ENCODE assay signal across 25 cellular contexts in genomic region chr19:50451223-50451534, GRCh38. TPM values are rescaled to one million over a fixed set of nuclear protein-coding genes. Genes with fewer than 3 reads are reported as not detected.
"Had no signal": no experiment of that assay in that cellular context is flagged by ENCODE, and none has a peak within 500 bp of the region (broad histone marks: within the 10 kb centered on the region; RNA-seq: fewer than 3 reads in every experiment).

No MANE protein-coding gene starts in this region.

- H3K4me3 Mint-ChIP-seq: naive thymus-derived CD8-positive, alpha-beta T cell had no signal

- DNase-seq: cortex of kidney; dorsolateral prefrontal cortex; effector CD8-positive, alpha-beta T cell; gastrocnemius medialis; heart right ventricle; hypothalamus; islet precursor cell; mammary epithelial cell; mucosa of descending colon; naive thymus-derived CD8-positive, alpha-beta T cell; sigmoid colon; stimulated activated CD4-positive, alpha-beta T cell treated with anti-CD3 and anti-CD28 coated beads, Interleukin-2, amount 100 ng/mL, for 24 hours; stimulated activated naive CD4-positive, alpha-beta T cell; stomach; substantia nigra; transverse colon had no signal

- H3K36me3 Mint-ChIP-seq: naive thymus-derived CD8-positive, alpha-beta T cell had no signal

- H3K4me3 ChIP-seq: dorsolateral prefrontal cortex, gastrocnemius medialis, heart right ventricle, mucosa of descending colon, sigmoid colon, skin epidermis, stomach, thoracic aorta, transverse colon had no signal

- ATAC-seq: esophagus mucosa; gastrocnemius medialis; heart right ventricle; left lobe of liver; mucosa of descending colon; naive thymus-derived CD8-positive, alpha-beta T cell had no signal

- H3K27me3 ChIP-seq: gastrocnemius medialis had no signal

- H3K9me3 ChIP-seq: gastrocnemius medialis, mucosa of descending colon, sigmoid colon, stomach, thoracic aorta, transverse colon had no signal

- H3K27ac ChIP-seq: dorsolateral prefrontal cortex, heart right ventricle, sigmoid colon, skin epidermis, stomach, thoracic aorta, transverse colon had no signal

- H3K36me3 ChIP-seq: gastrocnemius medialis, heart right ventricle, sigmoid colon, stomach, thoracic aorta, transverse colon had no signal

- H3K4me1 ChIP-seq: gastrocnemius medialis, heart right ventricle, sigmoid colon, stomach, transverse colon had no signal

RNA-seq across cellular contexts. Expression of gene MYBPC2, which starts 18.5 kb away (rescaled TPM):
- total RNA-seq: left lobe of liver; mammary epithelial cell; naive thymus-derived CD8-positive, alpha-beta T cell; osteocyte; pulmonary artery endothelial cell; sigmoid colon; stomach had no signal
- polyA plus RNA-seq: fibroblast of lung; mammary epithelial cell; naive thymus-derived CD8-positive, alpha-beta T cell; neural cell had no signal

RNA-seq across cellular contexts. Expression of gene GARIN5A, which starts 25.5 kb away (rescaled TPM):
- total RNA-seq: pulmonary artery endothelial cell had no signal

RNA-seq across cellular contexts. Expression of gene SPIB, which starts 32.4 kb away (rescaled TPM):
- total RNA-seq: fibroblast of lung, left lobe of liver, lower leg skin, mammary epithelial cell, osteocyte, pulmonary artery endothelial cell, thoracic aorta had no signal
- polyA plus RNA-seq: fibroblast of lung, neural cell had no signal
